8 cellular contexts compared by ENCODE assay signal in the genomic region with DNA sequence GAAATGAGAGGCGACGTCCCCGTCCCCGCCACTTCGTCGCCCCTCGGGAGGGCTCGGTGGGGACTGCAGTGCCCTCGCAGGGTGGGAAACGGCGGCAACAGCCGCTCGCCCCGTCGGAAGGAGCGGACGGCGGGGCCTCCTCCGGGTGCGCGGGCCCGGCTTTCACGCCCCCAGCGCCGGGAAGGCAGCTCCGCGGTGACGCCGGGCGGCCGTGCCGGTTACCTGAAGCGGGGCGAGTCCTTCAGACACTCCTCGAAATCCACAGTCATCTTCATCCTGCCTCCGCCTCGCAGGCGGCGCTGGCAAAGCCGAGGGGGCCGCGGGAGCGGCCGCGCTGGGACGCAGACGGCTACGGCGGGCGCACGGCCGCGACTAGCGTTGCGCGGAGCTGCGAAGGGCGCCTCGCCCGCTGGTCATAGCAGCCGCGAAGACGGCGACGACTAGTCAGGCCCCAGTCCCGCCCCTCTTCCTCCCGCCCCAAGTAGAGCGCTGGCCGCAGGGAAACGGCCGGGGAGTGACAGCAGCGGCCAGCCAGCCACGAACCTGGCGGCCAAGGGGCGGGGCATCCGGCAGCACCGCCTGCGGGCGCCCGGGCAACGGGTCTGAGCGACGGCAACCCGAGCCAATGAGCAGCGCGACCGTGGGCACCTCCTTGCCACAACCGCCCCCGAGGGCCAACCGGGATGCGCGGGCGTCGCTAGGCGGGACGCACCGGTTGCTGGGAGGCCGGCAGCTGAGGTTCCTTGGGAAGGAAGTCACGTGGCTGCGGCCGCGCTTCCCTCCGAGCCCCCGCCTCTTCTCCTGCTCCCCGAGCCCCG. TPM values are rescaled to one million over a fixed set of nuclear protein-coding genes. Genes with fewer than 3 reads are reported as not detected.
DNase-seq lines count a peak whose midpoint lies in the region; ATAC-seq and TF ChIP-seq lines count a peak whose summit lies in the region.

A gene with protein sequence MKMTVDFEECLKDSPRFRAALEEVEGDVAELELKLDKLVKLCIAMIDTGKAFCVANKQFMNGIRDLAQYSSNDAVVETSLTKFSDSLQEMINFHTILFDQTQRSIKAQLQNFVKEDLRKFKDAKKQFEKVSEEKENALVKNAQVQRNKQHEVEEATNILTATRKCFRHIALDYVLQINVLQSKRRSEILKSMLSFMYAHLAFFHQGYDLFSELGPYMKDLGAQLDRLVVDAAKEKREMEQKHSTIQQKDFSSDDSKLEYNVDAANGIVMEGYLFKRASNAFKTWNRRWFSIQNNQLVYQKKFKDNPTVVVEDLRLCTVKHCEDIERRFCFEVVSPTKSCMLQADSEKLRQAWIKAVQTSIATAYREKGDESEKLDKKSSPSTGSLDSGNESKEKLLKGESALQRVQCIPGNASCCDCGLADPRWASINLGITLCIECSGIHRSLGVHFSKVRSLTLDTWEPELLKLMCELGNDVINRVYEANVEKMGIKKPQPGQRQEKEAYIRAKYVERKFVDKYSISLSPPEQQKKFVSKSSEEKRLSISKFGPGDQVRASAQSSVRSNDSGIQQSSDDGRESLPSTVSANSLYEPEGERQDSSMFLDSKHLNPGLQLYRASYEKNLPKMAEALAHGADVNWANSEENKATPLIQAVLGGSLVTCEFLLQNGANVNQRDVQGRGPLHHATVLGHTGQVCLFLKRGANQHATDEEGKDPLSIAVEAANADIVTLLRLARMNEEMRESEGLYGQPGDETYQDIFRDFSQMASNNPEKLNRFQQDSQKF (minus strand): TSS at position 448 of the 818 bp plus-strand sequence. CDS start 173 bp downstream, at position 275.

- CTCF ChIA-PET in CD8-positive, alpha-beta T cell (lab: Charles Lee), result interaction anchor here (0.8 to 1.5 kb wide), 4 partner anchors 10 to 172 kb away, joined by 3 to 5 read pairs (median 3); partner anchors contain the start of gene XXYLT1

- H3K27ac ChIP-seq in CD8-positive, alpha-beta T cell (ENCODE audit: low read depth, low read length), result peak within 1 kb of the TSS; percentile 74
- H3K27ac ChIP-seq in lung (ENCODE audit: low read depth in 1 of 2, low read length in 1 of 2), result peak within 1 kb of the TSS; percentile 96 to 100

- no peak for TF ChIP-seq CTCF in CD8-positive, alpha-beta T cell (IDR thresholded peaks at IDR 0.05)
- TF ChIP-seq CTCF in lung (IDR thresholded peaks at IDR 0.05; ENCODE audit: control extremely low read depth, extremely low read depth), result no peak

- ATAC-seq in CD8-positive, alpha-beta T cell, result peak; percentile 90
- ATAC-seq in GM19467 (IDR thresholded peaks at IDR 0.05; ENCODE audit: unreplicated experiment) (peak; percentile 89), lung (ENCODE audit: insufficient read depth, low FRiP score) (peak; percentile 99)

- no peaks in the 10 kb centered on the region for H3K9me3 ChIP-seq in CD8-positive, alpha-beta T cell (ENCODE audit: low read length)
- no peaks in the 10 kb centered on the region for H3K9me3 ChIP-seq in lung (ENCODE audit: control insufficient read depth in 2 of 2, insufficient read depth in 1 of 2, low read length in 1 of 2)

- intact Hi-C loops in CD8-positive, alpha-beta T cell (cut with DNase I, micrococcal nuclease), result loop anchor here (1.0 to 5.0 kb wide), 9 partner anchors 16 to 770 kb away; partner anchors contain the start of genes LSG1 (in 2 of the 2), PPP1R2 (in 2 of the 2), XXYLT1 (in 2 of the 2) and FAM43A (in 1 of the 2)

- H3K27me3 Mint-ChIP-seq in CD8-positive, alpha-beta T cell (ENCODE audit: low read depth), result no peaks in the 10 kb centered on the region

- H3K4me3 ChIP-seq in CD8-positive, alpha-beta T cell (ENCODE audit: low read depth, low read length), result peak within 1 kb of the TSS; percentile 82
- H3K4me3 ChIP-seq in lung, result peak within 1 kb of the TSS; percentile 93

- WGBS in lung, 2 donors, result 0% methylated on average over 106 of the region's 106 CpGs

- H3K4me3 Mint-ChIP-seq in CD8-positive, alpha-beta T cell, result peak within 1 kb of the TSS; percentile 95

- no peaks in the 10 kb centered on the region for H3K27me3 ChIP-seq in CD8-positive, alpha-beta T cell (ENCODE audit: insufficient read depth, low read length)
- no peaks in the 10 kb centered on the region for H3K27me3 ChIP-seq in lung (ENCODE audit: control insufficient read depth, insufficient read depth)

- POLR2A ChIA-PET in CD8-positive, alpha-beta T cell (lab: Charles Lee), result interaction anchor here (0.6 to 1.5 kb wide), 9 partner anchors 11 to 172 kb away, joined by 3 to 6 read pairs (median 3); partner anchors contain the start of gene XXYLT1

- peaks cover 10% of the 10 kb centered on the region for H3K36me3 Mint-ChIP-seq in CD8-positive, alpha-beta T cell

- H3K4me1 Mint-ChIP-seq in CD8-positive, alpha-beta T cell (ENCODE audit: low read depth), result peaks cover 64% of the 10 kb centered on the region

- no peaks in the 10 kb centered on the region for H3K9me3 Mint-ChIP-seq in CD8-positive, alpha-beta T cell

- peak; percentile 95 to 99 (median 98) for DNase-seq in CD8-positive, alpha-beta T cell
- DNase-seq in HS-27A (ENCODE audit: low read depth) (peak; percentile 83), NK-92 (lab: John Stamatoyannopoulos, UW; ENCODE audit: unreplicated experiment) (peak; percentile 84), lung (ENCODE audit: low spot score) (peak; percentile 100)
- peak; percentile 95 to 97 for DNase-seq in activated CD8-positive, alpha-beta memory T cell treated with anti-CD3 and anti-CD28 coated beads for 1 hour (ENCODE audit: extremely low read depth in 1 of 2, low read depth in 1 of 2)
- peak; percentile 96 for DNase-seq in effector CD4-positive, alpha-beta T cell
- DNase-seq in stimulated activated CD4-positive, alpha-beta T cell treated with anti-CD3 and anti-CD28 coated beads, TNF-alpha, amount 100 ng/mL, for 4 hours (ENCODE audit: low read depth in 3 of 3), result peak; percentile 97 to 99 (median 97)

- peaks cover 39% of the 10 kb centered on the region for H3K4me1 ChIP-seq in CD8-positive, alpha-beta T cell (ENCODE audit: insufficient read depth, low read length)
- H3K4me1 ChIP-seq in lung (ENCODE audit: control insufficient read depth in 2 of 2, insufficient read depth in 2 of 2, low read length in 2 of 2), result peaks cover 0 to 5% of the 10 kb centered on the region in 2 donors

- peak within 1 kb of the TSS; percentile 92 for H3K27ac Mint-ChIP-seq in CD8-positive, alpha-beta T cell

- H3K36me3 ChIP-seq in CD8-positive, alpha-beta T cell (ENCODE audit: insufficient read depth, low read length), result no peaks in the 10 kb centered on the region
- no peaks in the 10 kb centered on the region for H3K36me3 ChIP-seq in lung (ENCODE audit: control insufficient read depth in 2 of 2, insufficient read depth in 2 of 2, low read length in 2 of 2)

RNA-seq across cellular contexts. Expression of the gene that starts here (rescaled TPM):
- 10 to 100 TPM; 38.9 to 41.1 TPM for total RNA-seq in CD8-positive, alpha-beta T cell
- total RNA-seq in lung, result 100 to 1,000 TPM in 1 of 2 donors, 10 to 100 TPM in 1; 59.2 to 146 TPM
- 10 to 100 TPM; 11.2 to 18.1 TPM for polyA plus RNA-seq in lung

Comparison
In these comparisons a context has a peak if more than half of its experiments do, and no peak if none do; other contexts are left out.
1. Peak in every context shown above with its lines: DNase-seq, ATAC-seq, H3K4me3 ChIP-seq and H3K27ac ChIP-seq.